1 cellular context compared by ENCODE assay signal in genomic region chr1:15354580-15354965, GRCh38.
TF ChIP-seq lines count a peak whose summit lies in the region.

No MANE protein-coding gene starts in this region.

TF ChIP-seq in endothelial cell of umbilical vein, 7 proteins besides CTCF, POLR2A, EP300 and RAD21:
- no peak for TF ChIP-seq MAX (IDR thresholded peaks at IDR 0.05; ENCODE audit: insufficient read depth, insufficient read length)
- TF ChIP-seq JUN (IDR thresholded peaks at IDR 0.05; ENCODE audit: borderline replicate concordance, insufficient read depth, insufficient read length, low read depth), result no peak
- TF ChIP-seq FOS (IDR thresholded peaks at IDR 0.05; ENCODE audit: borderline replicate concordance, insufficient read depth, low read length), result peak; percentile 24
- no peak for TF ChIP-seq MYC (IDR thresholded peaks at IDR 0.05; ENCODE audit: low read depth, low read length)
- TF ChIP-seq EZH2 (IDR thresholded peaks at IDR 0.05; ENCODE audit: borderline replicate concordance, low read depth, low read length, severe bottlenecking), result no peak
